26 cellular contexts compared by ENCODE assay signal in genomic region chr21:28427356-28428022, GRCh38.
DNase-seq lines count a peak whose midpoint lies in the region; ATAC-seq and TF ChIP-seq lines count a peak whose summit lies in the region.
"Had no signal": no experiment of that assay in that cellular context is flagged by ENCODE, and none has a peak within 500 bp of the region (broad histone marks: within the 10 kb centered on the region; RNA-seq: fewer than 3 reads in every experiment).

No MANE protein-coding gene starts in this region.

- intact Hi-C loops in mammary epithelial cell (cut with micrococcal nuclease) (no loop called here), MCF 10A (cut with micrococcal nuclease) (no loop called here)

- H3K36me3 Mint-ChIP-seq in MCF 10A (ENCODE audit: insufficient read depth, unreplicated experiment) = no peaks in the 10 kb centered on the region
- no peaks in the 10 kb centered on the region for H3K36me3 Mint-ChIP-seq in activated CD8-positive, alpha-beta T cell treated with anti-CD3 and anti-CD28 coated beads, Interleukin-2, amount 10 ng/mL, durations not matched to agents 7 days and 5 days (ENCODE audit: low read depth)
- H3K36me3 Mint-ChIP-seq: naive thymus-derived CD4-positive, alpha-beta T cell had no signal

- no peak overlapping the region for H3K4me3 Mint-ChIP-seq in MCF 10A (ENCODE audit: unreplicated experiment)
- no peak overlapping the region for H3K4me3 Mint-ChIP-seq in activated CD8-positive, alpha-beta T cell treated with anti-CD3 and anti-CD28 coated beads, Interleukin-2, amount 10 ng/mL, durations not matched to agents 7 days and 5 days
- H3K4me3 Mint-ChIP-seq: B cell; naive thymus-derived CD4-positive, alpha-beta T cell had no signal

- H3K27me3 ChIP-seq in mammary epithelial cell (ENCODE audit: insufficient read depth, low read length) (no peaks in the 10 kb centered on the region), smooth muscle cell (ENCODE audit: low read depth) (no peaks in the 10 kb centered on the region)
- H3K27me3 ChIP-seq: adrenal gland, ovary, stomach had no signal

- H3K9ac ChIP-seq in mammary epithelial cell (ENCODE audit: insufficient read depth, low read length) (no peak overlapping the region), smooth muscle cell (ENCODE audit: low read depth) (no peak overlapping the region)

- H3K4me2 ChIP-seq in mammary epithelial cell (ENCODE audit: insufficient read depth, low read depth, low read length) (peak overlapping the region; percentile 29), smooth muscle cell (peak overlapping the region; percentile 18)

- H2AFZ ChIP-seq in mammary epithelial cell (ENCODE audit: low read depth, low read length) (no peak overlapping the region), smooth muscle cell (ENCODE audit: low read depth) (no peak overlapping the region)

- CTCF ChIA-PET in mammary epithelial cell (lab: Charles Lee; ENCODE audit: low non-redundant PET) = no interaction called here
- CTCF ChIA-PET in MCF 10A (lab: Yijun Ruan, JAX) = interaction anchor here (1.2 kb wide), 1 partner anchor 318 kb away, joined by 3 read pairs; no protein-coding TSS in a partner anchor
- CTCF ChIA-PET in activated CD8-positive, alpha-beta T cell treated with anti-CD3 and anti-CD28 coated beads, Interleukin-2, amount 10 ng/mL, durations not matched to agents 7 days and 5 days (lab: Charles Lee) = no interaction called here

- no peaks in the 10 kb centered on the region for H3K9me3 ChIP-seq in mammary epithelial cell (replicated peaks; ENCODE audit: insufficient read depth, low read length)
- H3K9me3 ChIP-seq in smooth muscle cell (replicated peaks; ENCODE audit: low read depth) = no peaks in the 10 kb centered on the region
- H3K9me3 ChIP-seq: adrenal gland, ovary, stomach had no signal

- no peaks in the 10 kb centered on the region for H3F3A ChIP-seq in smooth muscle cell (ENCODE audit: low read depth)

- peaks cover 8% of the 10 kb centered on the region for H3K9me3 Mint-ChIP-seq in MCF 10A (ENCODE audit: unreplicated experiment)
- H3K9me3 Mint-ChIP-seq in activated CD8-positive, alpha-beta T cell treated with anti-CD3 and anti-CD28 coated beads, Interleukin-2, amount 10 ng/mL, durations not matched to agents 7 days and 5 days (ENCODE audit: insufficient read depth) = no peaks in the 10 kb centered on the region

- no peaks in the 10 kb centered on the region for H4K20me1 ChIP-seq in mammary epithelial cell (ENCODE audit: insufficient read depth, low read length)
- no peaks in the 10 kb centered on the region for H4K20me1 ChIP-seq in smooth muscle cell (ENCODE audit: low read depth)

- no peaks in the 10 kb centered on the region for H3K27me3 Mint-ChIP-seq in MCF 10A (ENCODE audit: insufficient read depth, unreplicated experiment)
- H3K27me3 Mint-ChIP-seq in activated CD8-positive, alpha-beta T cell treated with anti-CD3 and anti-CD28 coated beads, Interleukin-2, amount 10 ng/mL, durations not matched to agents 7 days and 5 days (ENCODE audit: low read depth) = no peaks in the 10 kb centered on the region
- H3K27me3 Mint-ChIP-seq: B cell had no signal

- BruUV-seq in mammary epithelial cell (replicated peaks; lab: Mats Ljungman, UMichigan) (no TSS peak), MCF 10A (replicated peaks; lab: Mats Ljungman, UMichigan) (no TSS peak)

- no peak overlapping the region for H3K27ac ChIP-seq in mammary epithelial cell (ENCODE audit: insufficient read depth, low read depth, low read length)
- H3K27ac ChIP-seq in smooth muscle cell (ENCODE audit: low read depth) = no peak overlapping the region
- H3K27ac ChIP-seq: 22Rv1, adrenal gland, ovary, stomach had no signal

- in situ Hi-C loops in mammary epithelial cell (cut with MboI; ENCODE audit: low sequenced_read_pairs in 2 of 2) = no loop called here

- H3K4me1 ChIP-seq in mammary epithelial cell (ENCODE audit: insufficient read depth, low read length) (peaks cover 10% of the 10 kb centered on the region), smooth muscle cell (ENCODE audit: low read depth) (no peaks in the 10 kb centered on the region)
- H3K4me1 ChIP-seq: adrenal gland had no signal

- POLR2A ChIA-PET in MCF 10A (lab: Yijun Ruan, JAX) = no interaction called here
- POLR2A ChIA-PET in activated CD8-positive, alpha-beta T cell treated with anti-CD3 and anti-CD28 coated beads, Interleukin-2, amount 10 ng/mL, durations not matched to agents 7 days and 5 days (lab: Charles Lee) = no interaction called here

- no peak overlapping the region for H3K27ac Mint-ChIP-seq in MCF 10A (ENCODE audit: low read depth, unreplicated experiment)
- H3K27ac Mint-ChIP-seq in activated CD8-positive, alpha-beta T cell treated with anti-CD3 and anti-CD28 coated beads, Interleukin-2, amount 10 ng/mL, durations not matched to agents 7 days and 5 days = no peak overlapping the region
- H3K27ac Mint-ChIP-seq: B cell; naive thymus-derived CD4-positive, alpha-beta T cell had no signal

- no peaks in the 10 kb centered on the region for H3K79me2 ChIP-seq in mammary epithelial cell (ENCODE audit: insufficient read depth, low read length)
- no peaks in the 10 kb centered on the region for H3K79me2 ChIP-seq in smooth muscle cell (ENCODE audit: low read depth)

- H3K4me3 ChIP-seq in mammary epithelial cell (replicated peaks in 1 of 3; ENCODE audit: insufficient read depth in 1 of 3, low read depth in 2 of 3, low read length in 3 of 3) = no peak overlapping the region
- H3K4me3 ChIP-seq in foreskin fibroblast (ENCODE audit: low read depth in 1 of 2, low read length in 2 of 2) = no peak overlapping the region
- no peak overlapping the region for H3K4me3 ChIP-seq in smooth muscle cell
- H3K4me3 ChIP-seq: adrenal gland, ovary, stomach had no signal

- ATAC-seq in HG02852 (IDR thresholded peaks at IDR 0.05; ENCODE audit: unreplicated experiment) = no peak
- ATAC-seq in HG03039 (IDR thresholded peaks at IDR 0.05; ENCODE audit: unreplicated experiment) = no peak
- ATAC-seq in activated CD8-positive, alpha-beta T cell treated with anti-CD3 and anti-CD28 coated beads, Interleukin-2, amount 10 ng/mL, durations not matched to agents 7 days and 5 days = no peak
- ATAC-seq: naive thymus-derived CD4-positive, alpha-beta T cell; right cardiac atrium had no signal

- peaks cover 13% of the 10 kb centered on the region for H3K4me1 Mint-ChIP-seq in MCF 10A (ENCODE audit: insufficient read depth, unreplicated experiment)
- no peaks in the 10 kb centered on the region for H3K4me1 Mint-ChIP-seq in activated CD8-positive, alpha-beta T cell treated with anti-CD3 and anti-CD28 coated beads, Interleukin-2, amount 10 ng/mL, durations not matched to agents 7 days and 5 days (ENCODE audit: low read depth)
- H3K4me1 Mint-ChIP-seq: B cell had no signal

- 86% methylated on average over 1 of the region's 1 CpG for WGBS in mammary epithelial cell (ENCODE audit: low coverage, missing lambda C conversion rate)
- WGBS in smooth muscle cell (ENCODE audit: low lambda C conversion rate) = 73% methylated on average over 1 of the region's 1 CpG

- DNase-seq in mammary epithelial cell = peak; percentile 20
- no peak for DNase-seq in MCF 10A (ENCODE audit: unreplicated experiment)
- DNase-seq in amniotic epithelial cell (ENCODE audit: low read depth) = peak; percentile 45
- peak; percentile 39 to 43 for DNase-seq in foreskin fibroblast
- DNase-seq in smooth muscle cell (lab: John Stamatoyannopoulos, UW; ENCODE audit: unreplicated experiment) = no peak
- DNase-seq in activated CD8-positive, alpha-beta T cell treated with anti-CD3 and anti-CD28 coated beads, Interleukin-2, amount 10 ng/mL, durations not matched to agents 7 days and 5 days = no peak
- DNase-seq: activated CD4-positive, CD25-positive, alpha-beta regulatory T cell treated with anti-CD3 and anti-CD28 coated beads, Interleukin-2, amount 50 U/mL, for 72 hours; activated naive CD4-positive, alpha-beta T cell; activated T-cell treated with anti-CD3 and anti-CD28 coated beads, Interleukin-2, amount 50 U/mL, for 1 hour; adrenal gland; caudate nucleus; DMS79; GOT3; KG1; mesendoderm; naive thymus-derived CD4-positive, alpha-beta T cell; NCI-H2029 treated with DMSO at 0.1 percent for 48 hours; NCI-H345; ovary; right cardiac atrium; SHP77 treated with DMSO at 0.1 percent for 48 hours; stomach had no signal

- no peaks in the 10 kb centered on the region for H3K36me3 ChIP-seq in mammary epithelial cell (ENCODE audit: insufficient read depth, low read length)
- no peaks in the 10 kb centered on the region for H3K36me3 ChIP-seq in smooth muscle cell (ENCODE audit: low read depth)
- H3K36me3 ChIP-seq: adrenal gland, ovary, stomach had no signal

- TF ChIP-seq CTCF in mammary epithelial cell (conservative IDR thresholded peaks at IDR 0.05 in 1 of 2, IDR thresholded peaks at IDR 0.05 in 1 of 2; ENCODE audit: extremely low read depth in 1 of 2, insufficient read depth in 1 of 2, low read depth in 1 of 2, low read length in 2 of 2) = no peak
- TF ChIP-seq CTCF in MCF 10A (IDR thresholded peaks at IDR 0.05; ENCODE audit: unreplicated experiment) = no peak
- TF ChIP-seq CTCF in foreskin fibroblast (IDR thresholded peaks at IDR 0.05; ENCODE audit: low read depth, low read length) = no peak
- TF ChIP-seq CTCF in smooth muscle cell (IDR thresholded peaks at IDR 0.05; ENCODE audit: borderline replicate concordance, insufficient read depth, poor library complexity, severe bottlenecking) = no peak

- dilution Hi-C loops in mammary epithelial cell (cut with HindIII; ENCODE audit: low sequenced_read_pairs) = no loop called here

Comparison
In these comparisons a context has a peak if more than half of its experiments do, and no peak if none do; other contexts are left out.
1. DNase-seq: peak in mammary epithelial cell (single experiment), amniotic epithelial cell (single experiment) and foreskin fibroblast (2 of 2); none in MCF 10A (single experiment), smooth muscle cell (single experiment) and activated CD8-positive, alpha-beta T cell treated with anti-CD3 and anti-CD28 coated beads, Interleukin-2, amount 10 ng/mL, durations not matched to agents 7 days and 5 days (single experiment).